Comparison of ENCODE assay signal across 13 cellular contexts in genomic region chr15:91941871-91942270, GRCh38.
DNase-seq lines count a peak whose midpoint lies in the region; ATAC-seq and TF ChIP-seq lines count a peak whose summit lies in the region.
"Had no signal": no experiment of that assay in that cellular context is flagged by ENCODE, and none has a peak within 500 bp of the region (broad histone marks: within the 10 kb centered on the region; RNA-seq: fewer than 3 reads in every experiment).

No MANE protein-coding gene starts in this region.

- H3K36me3 ChIP-seq in ACC112 (ENCODE audit: insufficient read depth, low read length) (no peaks in the 10 kb centered on the region), GM23338 (ENCODE audit: insufficient read depth) (no peaks in the 10 kb centered on the region), mesenchymal stem cell (ENCODE audit: control insufficient read depth in 1 of 2, insufficient read depth in 2 of 2, low read depth in 1 of 2, low read length in 2 of 2) (no peaks in the 10 kb centered on the region), testis (ENCODE audit: low read depth, missing control alignments) (no peaks in the 10 kb centered on the region)
- H3K36me3 ChIP-seq: BLaER1 had no signal

- H3K18ac ChIP-seq in mesenchymal stem cell (ENCODE audit: low read depth in 1 of 2, low read length in 2 of 2): no peak overlapping the region

- no peaks in the 10 kb centered on the region for H4K20me1 ChIP-seq in GM23338 (replicated peaks; ENCODE audit: insufficient read depth)

- no peak overlapping the region for H2AFZ ChIP-seq in ACC112 (ENCODE audit: low read length, unreplicated experiment)
- no peak overlapping the region for H2AFZ ChIP-seq in GM23338
- no peak overlapping the region for H2AFZ ChIP-seq in mesenchymal stem cell (ENCODE audit: low read depth, low read length)

- H3K79me1 ChIP-seq in mesenchymal stem cell (replicated peaks; ENCODE audit: low read length, poor library complexity, severe bottlenecking): peaks cover 2% of the 10 kb centered on the region

- TF ChIP-seq CTCF in GM23338 (conservative IDR thresholded peaks at IDR 0.05; ENCODE audit: low read depth in 2 of 2) (no peak), cardiac fibroblast (IDR thresholded peaks at IDR 0.05; ENCODE audit: low read depth, low read length) (no peak), testis (IDR thresholded peaks at IDR 0.05) (no peak)

- H3K4me1 Mint-ChIP-seq in GM23338: peaks cover 61% of the 10 kb centered on the region

- H3K4me1 ChIP-seq in ACC112 (ENCODE audit: control insufficient read depth, insufficient read depth, low read length, unreplicated experiment) (peaks cover 42% of the 10 kb centered on the region), GM23338 (ENCODE audit: insufficient read depth) (peaks cover 26% of the 10 kb centered on the region), mesenchymal stem cell (ENCODE audit: control insufficient read depth, insufficient read depth, low read depth, low read length) (peaks cover 5% of the 10 kb centered on the region), testis (peaks cover 32% of the 10 kb centered on the region)

- 0 out of 2 replicates have a peak overlapping the region, but pooled peaks have one; percentile 38 for H3K4me2 ChIP-seq in GM23338
- no peak overlapping the region for H3K4me2 ChIP-seq in mesenchymal stem cell (ENCODE audit: low read length, poor library complexity, severe bottlenecking)

- H3K9me3 ChIP-seq in mesenchymal stem cell (ENCODE audit: control insufficient read depth, low read length): no peaks in the 10 kb centered on the region
- H3K9me3 ChIP-seq in testis: no peaks in the 10 kb centered on the region
- H3K9me3 ChIP-seq: BLaER1 had no signal

- H3K4me3 Mint-ChIP-seq in GM23338: no peak overlapping the region
- H3K4me3 Mint-ChIP-seq: activated CD4-positive, alpha-beta T cell treated with anti-CD3 and anti-CD28 coated beads, Interleukin-2, amount 10 ng/mL, durations not matched to agents 24 days and 14 days had no signal

- no peak overlapping the region for H4K91ac ChIP-seq in mesenchymal stem cell (ENCODE audit: low read length)

- H2BK5ac ChIP-seq in mesenchymal stem cell (ENCODE audit: low read depth, low read length, poor library complexity, severe bottlenecking): no peak overlapping the region

- peak overlapping the region; percentile 67 for H3K9ac ChIP-seq in mesenchymal stem cell (ENCODE audit: low read length)
- H3K9ac ChIP-seq: BLaER1 had no signal

- H2BK12ac ChIP-seq in mesenchymal stem cell (ENCODE audit: low read length in 2 of 2): no peak overlapping the region

- H3K9me2 ChIP-seq in GM23338 (ENCODE audit: insufficient read depth): no peaks in the 10 kb centered on the region

- no peak overlapping the region for H4K8ac ChIP-seq in mesenchymal stem cell (ENCODE audit: low read length)

- H3K4ac ChIP-seq in mesenchymal stem cell (ENCODE audit: low read depth in 1 of 2, low read length in 2 of 2): no peak overlapping the region

- H3K4me3 ChIP-seq in ACC112 (ENCODE audit: low read depth, low read length) (no peak overlapping the region), GM23338 (no peak overlapping the region), cardiac fibroblast (replicated peaks in 1 of 2; ENCODE audit: low read depth in 2 of 2, low read length in 2 of 2) (no peak overlapping the region), mesenchymal stem cell (ENCODE audit: insufficient read depth in 1 of 2, low read depth in 1 of 2, low read length in 2 of 2) (peak overlapping the region in 1 of 2 experiments; percentile 65), testis (no peak overlapping the region)
- H3K4me3 ChIP-seq: BLaER1 had no signal

- H3K79me2 ChIP-seq in ACC112 (ENCODE audit: control insufficient read depth, insufficient read depth, low read length, unreplicated experiment) (peaks cover 26% of the 10 kb centered on the region), GM23338 (replicated peaks; ENCODE audit: insufficient read depth) (peaks cover 48% of the 10 kb centered on the region)

- H3K27ac ChIP-seq in ACC112 (ENCODE audit: low read depth, low read length): peak overlapping the region; percentile 77
- no peak overlapping the region for H3K27ac ChIP-seq in GM23338 (ENCODE audit: low read depth)
- no peak overlapping the region for H3K27ac ChIP-seq in mesenchymal stem cell (ENCODE audit: low read length, poor library complexity, severe bottlenecking)
- no peak overlapping the region for H3K27ac ChIP-seq in testis

- H3K27me3 Mint-ChIP-seq in GM23338 (ENCODE audit: insufficient read depth, low read depth, poor library complexity): peaks cover 14% of the 10 kb centered on the region

- no peaks in the 10 kb centered on the region for H3F3A ChIP-seq in GM23338 (replicated peaks; ENCODE audit: low read depth)

- no peak overlapping the region for H2AK5ac ChIP-seq in mesenchymal stem cell (ENCODE audit: low read length, severe bottlenecking)

- no peak overlapping the region for H3K14ac ChIP-seq in mesenchymal stem cell (ENCODE audit: low read length in 2 of 2)

- intact Hi-C loops in testis (cut with DNase I; ENCODE audit: low total_unique reads): no loop called here

- no CpG with 5 or more reads among the region's 3 CpGs for WGBS in mesenchymal stem cell
- WGBS in testis, 2 donors: 62 to 66% methylated on average over 3 of the region's 3 CpGs

- no peaks in the 10 kb centered on the region for H3K36me3 Mint-ChIP-seq in GM23338 (ENCODE audit: low read depth)

- no peak overlapping the region for H3K27ac Mint-ChIP-seq in GM23338
- H3K27ac Mint-ChIP-seq: activated CD4-positive, alpha-beta T cell treated with anti-CD3 and anti-CD28 coated beads, Interleukin-2, amount 10 ng/mL, durations not matched to agents 24 days and 14 days had no signal

- H3K23ac ChIP-seq in mesenchymal stem cell (ENCODE audit: low read length in 2 of 2): no peak overlapping the region

- no peak overlapping the region for H2BK15ac ChIP-seq in mesenchymal stem cell (ENCODE audit: low read depth, poor library complexity, severe bottlenecking)

- DNase-seq in GM23338 (ENCODE audit: low spot score) (no peak), cardiac fibroblast (ENCODE audit: low read depth in 2 of 2) (peak; percentile 34 to 42), mesenchymal stem cell (no peak), NCI-H2227 treated with DMSO at 0.1 percent for 48 hours (lab: John Stamatoyannopoulos, UW) (no peak), NCI-H1436 treated with DMSO at 0.1 percent for 48 hours (lab: John Stamatoyannopoulos, UW) (no peak), testis (no peak)
- DNase-seq: activated CD4-positive, alpha-beta T cell treated with anti-CD3 and anti-CD28 coated beads, Interleukin-2, amount 10 ng/mL, durations not matched to agents 24 days and 14 days; activated gamma-delta T cell; mesendoderm; NCI-H748 treated with DMSO at 0.1 percent for 48 hours had no signal

- H2BK120ac ChIP-seq in mesenchymal stem cell (ENCODE audit: low read depth, low read length): no peak overlapping the region

- H3K27me3 ChIP-seq in ACC112 (ENCODE audit: insufficient read depth, low read length) (no peaks in the 10 kb centered on the region), GM23338 (ENCODE audit: insufficient read depth) (no peaks in the 10 kb centered on the region), mesenchymal stem cell (ENCODE audit: control insufficient read depth in 1 of 2, insufficient read depth in 1 of 2, low read length in 2 of 2) (peaks cover 0 to under 1% of the 10 kb centered on the region in 2 experiments), testis (no peaks in the 10 kb centered on the region)
- H3K27me3 ChIP-seq: BLaER1 had no signal

- 0 out of 3 replicates have a peak, but pooled peaks cover 2% of the 10 kb centered on the region for H3K9me3 Mint-ChIP-seq in GM23338

- ATAC-seq in GM23338 (no peak), GM21576 (IDR thresholded peaks at IDR 0.05; ENCODE audit: unreplicated experiment) (no peak)

- no peak for TF ChIP-seq POLR2A in testis (IDR thresholded peaks at IDR 0.05)

TF ChIP-seq in GM23338, 12 proteins besides CTCF, POLR2A, EP300 and RAD21 (continues in another document):
- TF ChIP-seq EZH2phosphoT487 (IDR thresholded peaks at IDR 0.05; ENCODE audit: unreplicated experiment) (no peak), POLR2AphosphoS5 (IDR thresholded peaks at IDR 0.05; ENCODE audit: low read depth) (no peak)

Comparison
In these comparisons a context has a peak if more than half of its experiments do, and no peak if none do; other contexts are left out.
1. DNase-seq: peak in cardiac fibroblast (2 of 2); none in GM23338 (single experiment), mesenchymal stem cell (single experiment), NCI-H2227 treated with DMSO at 0.1 percent for 48 hours (single experiment), NCI-H1436 treated with DMSO at 0.1 percent for 48 hours (single experiment) and testis (single experiment).